ENCODE assay signal across 9 cellular contexts in genomic region chr21:16195476-16195875, GRCh38.
A peak's percentile ranks its signal among the peaks of the same experiment; 100 is the strongest.
DNase-seq lines count a peak whose midpoint lies in the region; ATAC-seq and TF ChIP-seq lines count a peak whose summit lies in the region.
"Had no signal": no experiment of that assay in that cellular context is flagged by ENCODE, and none has a peak within 500 bp of the region (broad histone marks: within the 10 kb centered on the region; RNA-seq: fewer than 3 reads in every experiment).

No MANE protein-coding gene starts in this region.

- H3K36me3 ChIP-seq in esophagus squamous epithelium (no peaks in the 10 kb centered on the region), parathyroid adenoma (ENCODE audit: control insufficient read depth, insufficient read depth, low read length) (no peaks in the 10 kb centered on the region)

- no peak overlapping the region for H3K9ac ChIP-seq in parathyroid adenoma

- H3K4me1 ChIP-seq in esophagus squamous epithelium (peaks cover 0 to 31% (median 10%) of the 10 kb centered on the region in 3 donors), parathyroid adenoma (no peaks in the 10 kb centered on the region)

- in situ Hi-C loops in GM13976 (cut with MboI; ENCODE audit: low sequenced_read_pairs, unreplicated experiment), result no loop called here

- no peak for ATAC-seq in HG03095 (IDR thresholded peaks at IDR 0.05; ENCODE audit: unreplicated experiment)

- H3K4me2 ChIP-seq in parathyroid adenoma (ENCODE audit: low read length), result peak overlapping the region; percentile 11

- peaks cover 0 to 10% (median 0%) of the 10 kb centered on the region in 3 donors for H3K9me3 ChIP-seq in esophagus squamous epithelium
- H3K9me3 ChIP-seq in parathyroid adenoma (ENCODE audit: control insufficient read depth, low read length), result no peaks in the 10 kb centered on the region

- no peaks in the 10 kb centered on the region for H3K27me3 ChIP-seq in esophagus squamous epithelium
- H3K27me3 ChIP-seq in parathyroid adenoma (ENCODE audit: control insufficient read depth, insufficient read depth, low read length), result no peaks in the 10 kb centered on the region

- intact Hi-C loops in esophagus squamous epithelium (cut with DNase I), result no loop called here

- H2AFZ ChIP-seq in parathyroid adenoma, result no peak overlapping the region

- TF ChIP-seq CTCF in esophagus squamous epithelium (IDR thresholded peaks at IDR 0.05) (no peak), parathyroid adenoma (IDR thresholded peaks at IDR 0.05) (no peak), GM13976 (IDR thresholded peaks at IDR 0.05; ENCODE audit: borderline replicate concordance, control extremely low read depth, extremely low read depth, insufficient read depth, missing control alignments) (no peak)

- 3 to 18% methylated on average over 4 of the region's 4 CpGs for WGBS in esophagus squamous epithelium, 2 donors

- peak; percentile 37 for DNase-seq in CMK (ENCODE audit: low read depth)
- DNase-seq in NCI-H82 (lab: John Stamatoyannopoulos, UW), result peak; percentile 53
- DNase-seq in esophagus squamous epithelium (lab: John Stamatoyannopoulos, UW), result no peak
- DNase-seq in stimulated activated CD4-positive, alpha-beta T cell treated with anti-CD3 and anti-CD28 coated beads, Interleukin-2, amount 100 ng/mL, for 24 hours, result no peak
- no peak for DNase-seq in GM13976 (ENCODE audit: low spot score)
- no peak for DNase-seq in C1 segment of cervical spinal cord (lab: John Stamatoyannopoulos, UW)
- DNase-seq: activated CD4-positive, alpha-beta T cell treated with anti-CD3 and anti-CD28 coated beads, Interleukin-2, amount 50 U/mL, for 1 hour had no signal

- H3K27ac ChIP-seq in esophagus squamous epithelium (peak overlapping the region; percentile 75 to 90 (median 86)), parathyroid adenoma (no peak overlapping the region)

- H3K4me3 ChIP-seq in esophagus squamous epithelium, result peak overlapping the region; percentile 25 to 62 (median 46)
- peak overlapping the region; percentile 1 for H3K4me3 ChIP-seq in parathyroid adenoma (ENCODE audit: low read depth, low read length)

- TF ChIP-seq POLR2A in esophagus squamous epithelium (IDR thresholded peaks at IDR 0.05), result no peak

- H3K79me2 ChIP-seq in parathyroid adenoma, result no peaks in the 10 kb centered on the region

Comparison
In these comparisons a context has a peak if more than half of its experiments do, and no peak if none do; other contexts are left out.
1. DNase-seq: peak in CMK (single experiment) and NCI-H82 (single experiment); none in esophagus squamous epithelium (single experiment), stimulated activated CD4-positive, alpha-beta T cell treated with anti-CD3 and anti-CD28 coated beads, Interleukin-2, amount 100 ng/mL, for 24 hours (0 of 2), GM13976 (single experiment) and C1 segment of cervical spinal cord (0 of 14).